ENCODE assay signal across 29 cellular contexts in genomic region chr21:36946949-36947371, GRCh38. TPM values are rescaled to one million over a fixed set of nuclear protein-coding genes. Genes with fewer than 3 reads are reported as not detected.
DNase-seq lines count a peak whose midpoint lies in the region; ATAC-seq lines count a peak whose summit lies in the region.
"Had no signal": no experiment of that assay in that cellular context is flagged by ENCODE, and none has a peak within 500 bp of the region (broad histone marks: within the 10 kb centered on the region; RNA-seq: fewer than 3 reads in every experiment).

No MANE protein-coding gene starts in this region.

- H3K36me3 ChIP-seq in iPS-20b (ENCODE audit: insufficient read depth, low read depth, low read length) = no peaks in the 10 kb centered on the region
- H3K36me3 ChIP-seq: pancreas had no signal

- no peak overlapping the region for H3K27ac Mint-ChIP-seq in stimulated activated effector memory CD8-positive, alpha-beta T cell treated with anti-CD3 and anti-CD28 coated beads, Interleukin-12 subunit alpha, Interleukin-12 subunit beta, amount 100 ng/mL, for 72 hours
- H3K27ac Mint-ChIP-seq: activated CD4-positive, alpha-beta memory T cell treated with anti-CD3 and anti-CD28 coated beads for 36 hours; T-helper 2 cell treated with Interferon-gamma antibody and Interleukin-4, amounts not matched to agents 5 μg/mL and 100 μg/mL, for 36 hours had no signal

- DNase-seq in NCI-H748 (lab: John Stamatoyannopoulos, UW; ENCODE audit: unreplicated experiment) (peak; percentile 40), NCI-H748 treated with DMSO at 0.1 percent for 48 hours (lab: John Stamatoyannopoulos, UW) (no peak), dermis microvascular lymphatic vessel endothelial cell (ENCODE audit: low read depth in 2 of 2) (peak; percentile 62 to 78), DMS79 treated with DMSO at 0.1 percent for 48 hours (lab: John Stamatoyannopoulos, UW) (no peak), NCI-H2081 (lab: John Stamatoyannopoulos, UW) (no peak), NCI-H2196 treated with DMSO at 0.1 percent for 48 hours (lab: John Stamatoyannopoulos, UW; ENCODE audit: unreplicated experiment) (no peak)
- no peak for DNase-seq in stimulated activated effector memory CD8-positive, alpha-beta T cell treated with anti-CD3 and anti-CD28 coated beads, Interleukin-12 subunit alpha, Interleukin-12 subunit beta, amount 100 ng/mL, for 72 hours (ENCODE audit: low spot score in 2 of 2)
- DNase-seq: 8988T; activated CD4-positive, alpha-beta memory T cell treated with anti-CD3 and anti-CD28 coated beads for 36 hours; activated CD4-positive, alpha-beta T cell treated with anti-CD3 and anti-CD28 coated beads for 1 hour; activated naive CD4-positive, alpha-beta T cell; Caco-2; effector memory CD4-positive, alpha-beta T cell; GF-D8; glutamatergic neuron; immature natural killer cell; left cardiac atrium; mammary epithelial cell; NCI-H1092; NCI-H187; NCI-H82; pancreas; SHP77 treated with DMSO at 0.1 percent for 48 hours; small intestine; stimulated activated naive CD8-positive, alpha-beta T cell treated with anti-CD3 and anti-CD28 coated beads, Interleukin-15, Interleukin-2, amounts not matched to agents 100 U/mL and 50 U/mL, for 24 hours had no signal

- H3K36me3 Mint-ChIP-seq in stimulated activated effector memory CD8-positive, alpha-beta T cell treated with anti-CD3 and anti-CD28 coated beads, Interleukin-12 subunit alpha, Interleukin-12 subunit beta, amount 100 ng/mL, for 72 hours = peaks cover 19% of the 10 kb centered on the region

- H3K9ac ChIP-seq in iPS-20b (ENCODE audit: low read depth, low read length) = no peak overlapping the region

- no peak overlapping the region for H3K27ac ChIP-seq in iPS-20b (ENCODE audit: low read length)
- H3K27ac ChIP-seq: C4-2B, pancreas had no signal

- peaks cover 12% of the 10 kb centered on the region for H3K4me1 ChIP-seq in iPS-20b (ENCODE audit: insufficient read depth, low read length)
- H3K4me1 ChIP-seq: Caco-2, pancreas had no signal

- H3K9me3 Mint-ChIP-seq in stimulated activated effector memory CD8-positive, alpha-beta T cell treated with anti-CD3 and anti-CD28 coated beads, Interleukin-12 subunit alpha, Interleukin-12 subunit beta, amount 100 ng/mL, for 72 hours = no peaks in the 10 kb centered on the region
- H3K9me3 Mint-ChIP-seq: immature natural killer cell; T-helper 2 cell treated with Interferon-gamma antibody and Interleukin-4, amounts not matched to agents 5 μg/mL and 100 μg/mL, for 36 hours had no signal

- ATAC-seq in stimulated activated effector memory CD8-positive, alpha-beta T cell treated with anti-CD3 and anti-CD28 coated beads, Interleukin-12 subunit alpha, Interleukin-12 subunit beta, amount 100 ng/mL, for 72 hours = no peak
- ATAC-seq: left cardiac atrium; stimulated activated naive CD8-positive, alpha-beta T cell treated with anti-CD3 and anti-CD28 coated beads, Interleukin-15, Interleukin-2, amounts not matched to agents 100 U/mL and 50 U/mL, for 24 hours had no signal

- H3K4me1 Mint-ChIP-seq in stimulated activated effector memory CD8-positive, alpha-beta T cell treated with anti-CD3 and anti-CD28 coated beads, Interleukin-12 subunit alpha, Interleukin-12 subunit beta, amount 100 ng/mL, for 72 hours = peaks cover 4% of the 10 kb centered on the region

- H3K9me3 ChIP-seq in iPS-20b (ENCODE audit: insufficient read depth, low read depth, low read length) = no peaks in the 10 kb centered on the region
- H3K9me3 ChIP-seq: Caco-2, pancreas had no signal

- peaks cover 12% of the 10 kb centered on the region; the same call in 1 of the 2 replicates for H3K27me3 ChIP-seq in iPS-20b (ENCODE audit: insufficient read depth, low read length)
- H3K27me3 ChIP-seq: pancreas had no signal

- H3K4me3 Mint-ChIP-seq in stimulated activated effector memory CD8-positive, alpha-beta T cell treated with anti-CD3 and anti-CD28 coated beads, Interleukin-12 subunit alpha, Interleukin-12 subunit beta, amount 100 ng/mL, for 72 hours = no peak overlapping the region
- H3K4me3 Mint-ChIP-seq: activated CD4-positive, alpha-beta memory T cell treated with anti-CD3 and anti-CD28 coated beads for 36 hours; immature natural killer cell; T-helper 2 cell treated with Interferon-gamma antibody and Interleukin-4, amounts not matched to agents 5 μg/mL and 100 μg/mL, for 36 hours had no signal

- H3K4me3 ChIP-seq in iPS-20b (ENCODE audit: low read length) = peak overlapping the region; percentile 44; the same call in 1 of the 2 replicates
- H3K4me3 ChIP-seq: pancreas had no signal

RNA-seq across cellular contexts. Expression of gene HLCS, which starts 19.5 kb away (rescaled TPM):
- 14.4 and 16.4 TPM in 2 replicates for total RNA-seq in dermis microvascular lymphatic vessel endothelial cell

RNA-seq across cellular contexts. Expression of gene RIPPLY3, which starts 59.5 kb away (rescaled TPM):
- total RNA-seq in dermis microvascular lymphatic vessel endothelial cell = under 0.01 TPM in 1 of 2 replicates, not detected in the other
- total RNA-seq: left cardiac atrium, urinary bladder had no signal

Comparison
In these comparisons a context has a peak if more than half of its experiments do, and no peak if none do; other contexts are left out.
1. DNase-seq: peak in NCI-H748 (single experiment) and dermis microvascular lymphatic vessel endothelial cell (2 of 2); none in NCI-H748 treated with DMSO at 0.1 percent for 48 hours (single experiment), DMS79 treated with DMSO at 0.1 percent for 48 hours (single experiment), stimulated activated effector memory CD8-positive, alpha-beta T cell treated with anti-CD3 and anti-CD28 coated beads, Interleukin-12 subunit alpha, Interleukin-12 subunit beta, amount 100 ng/mL, for 72 hours (0 of 2), NCI-H2081 (0 of 2) and NCI-H2196 treated with DMSO at 0.1 percent for 48 hours (single experiment).